In the genomic region with DNA sequence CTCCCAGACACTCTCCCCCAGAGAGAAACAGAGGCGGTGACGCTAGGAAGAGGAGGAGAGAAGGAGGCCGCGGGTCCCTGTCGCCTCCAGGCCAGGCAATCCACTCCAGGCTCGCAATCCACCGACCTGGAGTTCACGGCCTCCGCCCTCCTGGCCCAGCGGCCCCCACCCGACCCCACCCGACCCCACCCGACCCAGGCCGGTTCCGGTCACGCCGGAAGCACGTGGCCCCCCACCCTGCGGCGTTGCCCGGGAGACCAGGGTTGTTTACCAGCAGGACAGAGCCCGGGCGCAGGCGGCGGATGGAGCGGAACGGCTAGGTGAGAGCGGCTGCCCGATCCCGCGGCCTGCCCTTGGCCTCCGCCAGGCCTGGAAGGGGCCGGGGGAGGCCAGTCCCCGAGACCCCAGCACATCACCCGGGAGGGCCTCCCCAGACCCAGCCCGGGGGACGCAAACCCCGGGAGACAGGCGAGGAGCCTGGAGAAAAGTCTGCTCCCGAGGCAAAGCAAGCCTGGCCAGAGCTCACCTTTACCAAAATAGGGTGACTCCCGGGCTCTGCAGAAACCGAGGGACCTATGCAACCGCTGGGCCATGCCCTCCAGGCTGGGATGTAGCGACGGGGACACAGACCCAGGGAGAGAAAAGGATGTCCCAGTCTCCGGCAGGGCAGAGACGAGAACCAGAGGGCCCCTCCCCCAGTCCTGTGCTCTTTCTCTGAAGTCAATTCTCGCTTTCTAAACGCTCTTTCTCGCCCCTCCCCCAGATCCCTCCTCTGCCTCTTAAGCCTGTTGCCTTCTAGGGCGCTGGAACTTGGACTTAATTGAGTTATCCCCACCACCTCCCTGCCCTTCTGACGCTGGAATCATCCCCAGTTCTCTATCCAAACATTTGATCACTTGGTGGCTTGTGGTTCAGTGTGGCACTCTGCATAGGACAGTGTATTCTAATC, we compare ENCODE assay signal across 8 cellular contexts. TPM values are rescaled to one million over a fixed set of nuclear protein-coding genes. Genes with fewer than 3 reads are reported as not detected.
DNase-seq lines count a peak whose midpoint lies in the region; ATAC-seq, FAIRE-seq and TF ChIP-seq lines count a peak whose summit lies in the region.

A gene with protein sequence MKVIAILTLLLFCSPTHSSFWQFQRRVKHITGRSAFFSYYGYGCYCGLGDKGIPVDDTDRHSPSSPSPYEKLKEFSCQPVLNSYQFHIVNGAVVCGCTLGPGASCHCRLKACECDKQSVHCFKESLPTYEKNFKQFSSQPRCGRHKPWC (minus strand): TSS at position 685 of the 949 bp plus-strand sequence. CDS start 9,155 bp downstream, outside the sequence.
A gene with protein sequence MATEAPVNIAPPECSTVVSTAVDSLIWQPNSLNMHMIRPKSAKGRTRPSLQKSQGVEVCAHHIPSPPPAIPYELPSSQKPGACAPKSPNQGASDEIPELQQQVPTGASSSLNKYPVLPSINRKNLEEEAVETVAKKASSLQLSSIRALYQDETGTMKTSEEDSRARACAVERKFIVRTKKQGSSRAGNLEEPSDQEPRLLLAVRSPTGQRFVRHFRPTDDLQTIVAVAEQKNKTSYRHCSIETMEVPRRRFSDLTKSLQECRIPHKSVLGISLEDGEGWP (plus strand): TSS at position 263 of the 949 bp plus-strand sequence. CDS start 4,466 bp downstream, outside the sequence.

- no peak within 1 kb of the TSS for H3K27ac ChIP-seq in astrocyte (ENCODE audit: low read depth, low read length)
- peak within 1 kb of the TSS in 1 of 2 donors; percentile 28 for H3K27ac ChIP-seq in liver (ENCODE audit: low read depth in 1 of 2, low read length in 2 of 2)

- 3% methylated on average over 52 of the region's 52 CpGs for WGBS in liver

- peaks cover 44% of the 10 kb centered on the region for H3K27me3 ChIP-seq in astrocyte (ENCODE audit: insufficient read depth, low read length)
- no peaks in the 10 kb centered on the region for H3K27me3 ChIP-seq in liver (ENCODE audit: control insufficient read depth in 4 of 4, insufficient read depth in 4 of 4, low read length in 3 of 4)

- no peaks in the 10 kb centered on the region for H4K20me1 ChIP-seq in astrocyte (ENCODE audit: insufficient read depth, low read length)

- TF ChIP-seq RAD21 in liver (IDR thresholded peaks at IDR 0.05), result no peak

- CTCF ChIA-PET in GM10248 (lab: Yijun Ruan, JAX), result interaction anchor here (2.3 kb wide), 1 partner anchor 10 kb away, joined by 9 read pairs; no protein-coding TSS in a partner anchor

- no peaks in the 10 kb centered on the region for H3K36me3 Mint-ChIP-seq in T-helper 2 cell treated with Interferon-gamma antibody and Interleukin-4, amounts not matched to agents 5 μg/mL and 100 μg/mL, for 36 hours (ENCODE audit: low read depth)
- H3K36me3 Mint-ChIP-seq in astrocyte (ENCODE audit: low read depth, unreplicated experiment) (peaks cover 2% of the 10 kb centered on the region), osteocyte (ENCODE audit: unreplicated experiment) (no peaks in the 10 kb centered on the region)

- H3K4me3 Mint-ChIP-seq in T-helper 2 cell treated with Interferon-gamma antibody and Interleukin-4, amounts not matched to agents 5 μg/mL and 100 μg/mL, for 36 hours, result peak within 1 kb of the TSS; percentile 82
- H3K4me3 Mint-ChIP-seq in astrocyte (ENCODE audit: unreplicated experiment) (peak within 1 kb of the TSS; percentile 80), osteocyte (ENCODE audit: unreplicated experiment) (no peak within 1 kb of the TSS)

- peaks cover 7% of the 10 kb centered on the region for H3K4me1 ChIP-seq in astrocyte (ENCODE audit: insufficient read depth, low read length)
- H3K4me1 ChIP-seq in liver (ENCODE audit: control insufficient read depth in 4 of 4, insufficient read depth in 4 of 4, low read length in 3 of 4), result peaks cover 4 to 42% (median 34%) of the 10 kb centered on the region in 4 donors

- H3K36me3 ChIP-seq in astrocyte (ENCODE audit: insufficient read depth, low read length) (no peaks in the 10 kb centered on the region), liver (ENCODE audit: control insufficient read depth in 4 of 4, insufficient read depth in 3 of 4, low read depth in 1 of 4, low read length in 3 of 4) (no peaks in the 10 kb centered on the region)

- POLR2A ChIA-PET in GM10248 (lab: Yijun Ruan, JAX), result no interaction called here

- no peaks in the 10 kb centered on the region for H3K9me3 Mint-ChIP-seq in T-helper 2 cell treated with Interferon-gamma antibody and Interleukin-4, amounts not matched to agents 5 μg/mL and 100 μg/mL, for 36 hours
- H3K9me3 Mint-ChIP-seq in astrocyte (ENCODE audit: unreplicated experiment) (peaks cover 12% of the 10 kb centered on the region), osteocyte (ENCODE audit: unreplicated experiment) (no peaks in the 10 kb centered on the region)

- H3K9me3 ChIP-seq in astrocyte (ENCODE audit: insufficient read depth, low read depth, low read length) (no peaks in the 10 kb centered on the region), liver (ENCODE audit: control insufficient read depth in 4 of 4, low read length in 3 of 4) (no peaks in the 10 kb centered on the region)

- H3K79me2 ChIP-seq in astrocyte (ENCODE audit: insufficient read depth, low read length), result no peaks in the 10 kb centered on the region

- peak; percentile 62 for DNase-seq in GM10248 (ENCODE audit: extremely low spot score)
- DNase-seq in T-helper 2 cell treated with Interferon-gamma antibody and Interleukin-4, amounts not matched to agents 5 μg/mL and 100 μg/mL, for 36 hours (ENCODE audit: low spot score), result peak; percentile 71
- DNase-seq in astrocyte (ENCODE audit: low read depth), result no peak
- DNase-seq in stimulated activated CD4-positive, alpha-beta T cell treated with anti-CD3 and anti-CD28 coated beads, Interleukin-4, amount 100 ng/mL, for 48 hours (ENCODE audit: low read depth in 2 of 2), result peak; percentile 69 to 74
- DNase-seq in osteocyte (ENCODE audit: extremely low spot score, unreplicated experiment), result no peak
- no peak for DNase-seq in amniotic stem cell (lab: John Stamatoyannopoulos, UW)

- peaks cover 43% of the 10 kb centered on the region for H3K4me1 Mint-ChIP-seq in T-helper 2 cell treated with Interferon-gamma antibody and Interleukin-4, amounts not matched to agents 5 μg/mL and 100 μg/mL, for 36 hours (ENCODE audit: low read depth)
- peaks cover 9% of the 10 kb centered on the region for H3K4me1 Mint-ChIP-seq in astrocyte (ENCODE audit: low read depth, unreplicated experiment)
- no peaks in the 10 kb centered on the region for H3K4me1 Mint-ChIP-seq in osteocyte (ENCODE audit: unreplicated experiment)

- no peak for TF ChIP-seq CTCF in GM10248 (IDR thresholded peaks at IDR 0.05; ENCODE audit: control extremely low read depth, extremely low read depth, low read depth, missing control alignments)
- no peak for TF ChIP-seq CTCF in astrocyte (IDR thresholded peaks at IDR 0.05; ENCODE audit: insufficient read depth, low read depth, low read length)
- TF ChIP-seq CTCF in liver (IDR thresholded peaks at IDR 0.05; ENCODE audit: low read depth, low read length, missing input control), result no peak
- no peak for TF ChIP-seq CTCF in osteocyte (IDR thresholded peaks at IDR 0.05)

- H3K4me2 ChIP-seq in astrocyte (ENCODE audit: low read length), result peak within 1 kb of the TSS; percentile 83

- no peak for FAIRE-seq in astrocyte (lab: Jason Lieb, UNC)

- H3K4me3 ChIP-seq in astrocyte (ENCODE audit: insufficient read depth, low read depth, low read length) (peak within 1 kb of the TSS; percentile 39), liver (ENCODE audit: low read depth in 1 of 3, low read length in 3 of 3) (peak within 1 kb of the TSS; percentile 43 to 49 (median 48))

- H3K9ac ChIP-seq in astrocyte (ENCODE audit: low read length) (peak within 1 kb of the TSS; percentile 43), liver (ENCODE audit: low read depth in 1 of 2, low read length in 2 of 2) (peak within 1 kb of the TSS; percentile 16 to 27)

- no peak for ATAC-seq in GM19023 (IDR thresholded peaks at IDR 0.05; ENCODE audit: unreplicated experiment)

- H3K27me3 Mint-ChIP-seq in T-helper 2 cell treated with Interferon-gamma antibody and Interleukin-4, amounts not matched to agents 5 μg/mL and 100 μg/mL, for 36 hours (ENCODE audit: low read depth), result peaks cover 40% of the 10 kb centered on the region
- H3K27me3 Mint-ChIP-seq in astrocyte (ENCODE audit: low read depth, unreplicated experiment) (peaks cover 77% of the 10 kb centered on the region), osteocyte (ENCODE audit: unreplicated experiment) (peaks cover 57% of the 10 kb centered on the region)

- peak within 1 kb of the TSS; percentile 69 for H2AFZ ChIP-seq in astrocyte (ENCODE audit: low read depth, low read length)

- peak within 1 kb of the TSS; percentile 78 for H3K27ac Mint-ChIP-seq in T-helper 2 cell treated with Interferon-gamma antibody and Interleukin-4, amounts not matched to agents 5 μg/mL and 100 μg/mL, for 36 hours
- H3K27ac Mint-ChIP-seq in astrocyte (ENCODE audit: unreplicated experiment) (peak within 1 kb of the TSS; percentile 20), osteocyte (ENCODE audit: unreplicated experiment) (no peak within 1 kb of the TSS)

TF ChIP-seq in liver, 16 proteins besides CTCF, POLR2A, EP300 and RAD21 (continues in another document):
- TF ChIP-seq HNF4A (conservative IDR thresholded peaks at IDR 0.05) (peak; percentile 54 to 55), HNF4G (IDR thresholded peaks at IDR 0.05) (no peak), YY1 (IDR thresholded peaks at IDR 0.05) (no peak), RXRA (IDR thresholded peaks at IDR 0.05) (peak; percentile 36 to 69), TAF1 (conservative IDR thresholded peaks at IDR 0.05) (no peak), NR2F2 (IDR thresholded peaks at IDR 0.05) (peak; percentile 38)
- TF ChIP-seq, protein P1, sequence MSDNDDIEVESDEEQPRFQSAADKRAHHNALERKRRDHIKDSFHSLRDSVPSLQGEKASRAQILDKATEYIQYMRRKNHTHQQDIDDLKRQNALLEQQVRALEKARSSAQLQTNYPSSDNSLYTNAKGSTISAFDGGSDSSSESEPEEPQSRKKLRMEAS (IDR thresholded peaks at IDR 0.05), result no peak
- TF ChIP-seq, protein P2, sequence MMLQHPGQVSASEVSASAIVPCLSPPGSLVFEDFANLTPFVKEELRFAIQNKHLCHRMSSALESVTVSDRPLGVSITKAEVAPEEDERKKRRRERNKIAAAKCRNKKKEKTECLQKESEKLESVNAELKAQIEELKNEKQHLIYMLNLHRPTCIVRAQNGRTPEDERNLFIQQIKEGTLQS (IDR thresholded peaks at IDR 0.05), result no peak

RNA-seq across cellular contexts. Expression of the first gene that starts in this region (rescaled TPM):
- not detected in 2 replicates for total RNA-seq in astrocyte
- total RNA-seq in liver, result not detected
- polyA plus RNA-seq in liver, result not detected
- not detected in 2 replicates for total RNA-seq in osteocyte

RNA-seq across cellular contexts. Expression of the second gene that starts in this region (rescaled TPM):
- total RNA-seq in astrocyte, result 0.09 and 0.19 TPM in 2 replicates
- 1 to 10 TPM; 1.1 to 2.3 TPM for total RNA-seq in liver
- polyA plus RNA-seq in liver, result 1 to 10 TPM in 1 of 2 donors, under 1 TPM in 1; 0.50 to 1.1 TPM
- not detected in 2 replicates for total RNA-seq in osteocyte

Comparison
In these comparisons a context has a peak if more than half of its experiments do, and no peak if none do; other contexts are left out.
1. DNase-seq: peak in GM10248 (single experiment), T-helper 2 cell treated with Interferon-gamma antibody and Interleukin-4, amounts not matched to agents 5 μg/mL and 100 μg/mL, for 36 hours (single experiment) and stimulated activated CD4-positive, alpha-beta T cell treated with anti-CD3 and anti-CD28 coated beads, Interleukin-4, amount 100 ng/mL, for 48 hours (2 of 2); none in astrocyte (single experiment), osteocyte (single experiment) and amniotic stem cell (single experiment).